In genomic region chr7:92447239-92448184, GRCh38 we compare ENCODE assay signal across 1 cellular context.
TF ChIP-seq lines count a peak whose summit lies in the region.

A gene with protein sequence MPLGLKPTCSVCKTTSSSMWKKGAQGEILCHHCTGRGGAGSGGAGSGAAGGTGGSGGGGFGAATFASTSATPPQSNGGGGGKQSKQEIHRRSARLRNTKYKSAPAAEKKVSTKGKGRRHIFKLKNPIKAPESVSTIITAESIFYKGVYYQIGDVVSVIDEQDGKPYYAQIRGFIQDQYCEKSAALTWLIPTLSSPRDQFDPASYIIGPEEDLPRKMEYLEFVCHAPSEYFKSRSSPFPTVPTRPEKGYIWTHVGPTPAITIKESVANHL (plus strand): TSS chr7:92447482. CDS start chr7:92447730, 248 bp downstream.

TF ChIP-seq in HepG2, 621 proteins besides CTCF, POLR2A, EP300 and RAD21 (continued from another document and continues in another):
- TF ChIP-seq, protein P1, sequence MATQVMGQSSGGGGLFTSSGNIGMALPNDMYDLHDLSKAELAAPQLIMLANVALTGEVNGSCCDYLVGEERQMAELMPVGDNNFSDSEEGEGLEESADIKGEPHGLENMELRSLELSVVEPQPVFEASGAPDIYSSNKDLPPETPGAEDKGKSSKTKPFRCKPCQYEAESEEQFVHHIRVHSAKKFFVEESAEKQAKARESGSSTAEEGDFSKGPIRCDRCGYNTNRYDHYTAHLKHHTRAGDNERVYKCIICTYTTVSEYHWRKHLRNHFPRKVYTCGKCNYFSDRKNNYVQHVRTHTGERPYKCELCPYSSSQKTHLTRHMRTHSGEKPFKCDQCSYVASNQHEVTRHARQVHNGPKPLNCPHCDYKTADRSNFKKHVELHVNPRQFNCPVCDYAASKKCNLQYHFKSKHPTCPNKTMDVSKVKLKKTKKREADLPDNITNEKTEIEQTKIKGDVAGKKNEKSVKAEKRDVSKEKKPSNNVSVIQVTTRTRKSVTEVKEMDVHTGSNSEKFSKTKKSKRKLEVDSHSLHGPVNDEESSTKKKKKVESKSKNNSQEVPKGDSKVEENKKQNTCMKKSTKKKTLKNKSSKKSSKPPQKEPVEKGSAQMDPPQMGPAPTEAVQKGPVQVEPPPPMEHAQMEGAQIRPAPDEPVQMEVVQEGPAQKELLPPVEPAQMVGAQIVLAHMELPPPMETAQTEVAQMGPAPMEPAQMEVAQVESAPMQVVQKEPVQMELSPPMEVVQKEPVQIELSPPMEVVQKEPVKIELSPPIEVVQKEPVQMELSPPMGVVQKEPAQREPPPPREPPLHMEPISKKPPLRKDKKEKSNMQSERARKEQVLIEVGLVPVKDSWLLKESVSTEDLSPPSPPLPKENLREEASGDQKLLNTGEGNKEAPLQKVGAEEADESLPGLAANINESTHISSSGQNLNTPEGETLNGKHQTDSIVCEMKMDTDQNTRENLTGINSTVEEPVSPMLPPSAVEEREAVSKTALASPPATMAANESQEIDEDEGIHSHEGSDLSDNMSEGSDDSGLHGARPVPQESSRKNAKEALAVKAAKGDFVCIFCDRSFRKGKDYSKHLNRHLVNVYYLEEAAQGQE (IDR thresholded peaks at IDR 0.05; ENCODE audit: borderline replicate concordance in 1 of 2, low read depth in 1 of 2, low read length in 2 of 2) = peak in 1 of 2 experiments; percentile 37; a peak in 1 of 4 replicates
- TF ChIP-seq ZSCAN25 (CRISPR knock-in tag; IDR thresholded peaks at IDR 0.05) = 0 out of 2 replicates have a peak, but pooled peaks have one; percentile 37
- 0 out of 2 replicates have a peak, but pooled peaks have one; percentile 32 for TF ChIP-seq PAXIP1 (CRISPR knock-in tag; conservative IDR thresholded peaks at IDR 0.05)
- TF ChIP-seq SOX13 (IDR thresholded peaks at IDR 0.05) = no peak
- no peak; a peak in 1 of 4 replicates for TF ChIP-seq SOX13 (CRISPR knock-in tag; conservative IDR thresholded peaks at IDR 0.05 in 1 of 2, IDR thresholded peaks at IDR 0.05 in 1 of 2)
- TF ChIP-seq NBN (conservative IDR thresholded peaks at IDR 0.05) = no peak
- TF ChIP-seq ETV5 (CRISPR knock-in tag; IDR thresholded peaks at IDR 0.05; ENCODE audit: borderline replicate concordance) = peak; percentile 92
- TF ChIP-seq, protein P2, sequence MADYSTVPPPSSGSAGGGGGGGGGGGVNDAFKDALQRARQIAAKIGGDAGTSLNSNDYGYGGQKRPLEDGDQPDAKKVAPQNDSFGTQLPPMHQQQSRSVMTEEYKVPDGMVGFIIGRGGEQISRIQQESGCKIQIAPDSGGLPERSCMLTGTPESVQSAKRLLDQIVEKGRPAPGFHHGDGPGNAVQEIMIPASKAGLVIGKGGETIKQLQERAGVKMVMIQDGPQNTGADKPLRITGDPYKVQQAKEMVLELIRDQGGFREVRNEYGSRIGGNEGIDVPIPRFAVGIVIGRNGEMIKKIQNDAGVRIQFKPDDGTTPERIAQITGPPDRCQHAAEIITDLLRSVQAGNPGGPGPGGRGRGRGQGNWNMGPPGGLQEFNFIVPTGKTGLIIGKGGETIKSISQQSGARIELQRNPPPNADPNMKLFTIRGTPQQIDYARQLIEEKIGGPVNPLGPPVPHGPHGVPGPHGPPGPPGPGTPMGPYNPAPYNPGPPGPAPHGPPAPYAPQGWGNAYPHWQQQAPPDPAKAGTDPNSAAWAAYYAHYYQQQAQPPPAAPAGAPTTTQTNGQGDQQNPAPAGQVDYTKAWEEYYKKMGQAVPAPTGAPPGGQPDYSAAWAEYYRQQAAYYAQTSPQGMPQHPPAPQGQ (CRISPR knock-in tag; IDR thresholded peaks at IDR 0.05; ENCODE audit: borderline replicate concordance) = no peak
- TF ChIP-seq ZNF777 (CRISPR knock-in tag; IDR thresholded peaks at IDR 0.05) = peak; percentile 34; the same call in 1 of the 2 replicates
- TF ChIP-seq, protein P3, sequence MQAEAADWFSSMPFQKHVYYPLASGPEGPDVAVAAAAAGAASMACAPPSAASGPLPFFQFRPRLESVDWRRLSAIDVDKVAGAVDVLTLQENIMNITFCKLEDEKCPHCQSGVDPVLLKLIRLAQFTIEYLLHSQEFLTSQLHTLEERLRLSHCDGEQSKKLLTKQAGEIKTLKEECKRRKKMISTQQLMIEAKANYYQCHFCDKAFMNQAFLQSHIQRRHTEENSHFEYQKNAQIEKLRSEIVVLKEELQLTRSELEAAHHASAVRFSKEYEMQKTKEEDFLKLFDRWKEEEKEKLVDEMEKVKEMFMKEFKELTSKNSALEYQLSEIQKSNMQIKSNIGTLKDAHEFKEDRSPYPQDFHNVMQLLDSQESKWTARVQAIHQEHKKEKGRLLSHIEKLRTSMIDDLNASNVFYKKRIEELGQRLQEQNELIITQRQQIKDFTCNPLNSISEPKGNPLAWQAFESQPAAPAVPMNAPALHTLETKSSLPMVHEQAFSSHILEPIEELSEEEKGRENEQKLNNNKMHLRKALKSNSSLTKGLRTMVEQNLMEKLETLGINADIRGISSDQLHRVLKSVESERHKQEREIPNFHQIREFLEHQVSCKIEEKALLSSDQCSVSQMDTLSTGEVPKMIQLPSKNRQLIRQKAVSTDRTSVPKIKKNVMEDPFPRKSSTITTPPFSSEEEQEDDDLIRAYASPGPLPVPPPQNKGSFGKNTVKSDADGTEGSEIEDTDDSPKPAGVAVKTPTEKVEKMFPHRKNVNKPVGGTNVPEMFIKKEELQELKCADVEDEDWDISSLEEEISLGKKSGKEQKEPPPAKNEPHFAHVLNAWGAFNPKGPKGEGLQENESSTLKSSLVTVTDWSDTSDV (CRISPR knock-in tag; IDR thresholded peaks at IDR 0.05) = peak; percentile 30; the same call in 1 of the 2 replicates
- peak; percentile 45; the same call in 1 of the 2 replicates for TF ChIP-seq ZNF180 (CRISPR knock-in tag; IDR thresholded peaks at IDR 0.05; ENCODE audit: borderline replicate concordance, low read depth)
- TF ChIP-seq ZNF121 (CRISPR knock-in tag; IDR thresholded peaks at IDR 0.05) = peak; percentile 39; the same call in 1 of the 2 replicates
- TF ChIP-seq STAT5B (CRISPR knock-in tag; IDR thresholded peaks at IDR 0.05) = no peak
- TF ChIP-seq SIN3A (IDR thresholded peaks at IDR 0.05; ENCODE audit: borderline replicate concordance, low read depth, low read length) = peak; percentile 74; the same call in 1 of the 2 replicates
- 0 out of 2 replicates have a peak, but pooled peaks have one; percentile 41 for TF ChIP-seq MEIS1 (CRISPR knock-in tag; IDR thresholded peaks at IDR 0.05; ENCODE audit: borderline replicate concordance)
- no peak for TF ChIP-seq GPN1 (CRISPR knock-in tag; IDR thresholded peaks at IDR 0.05; ENCODE audit: borderline replicate concordance)
- TF ChIP-seq YEATS4 (CRISPR knock-in tag; IDR thresholded peaks at IDR 0.05; ENCODE audit: borderline replicate concordance) = peak; percentile 72
- TF ChIP-seq ZNF10 (CRISPR knock-in tag; IDR thresholded peaks at IDR 0.05; ENCODE audit: borderline replicate concordance, low read depth) = no peak
- TF ChIP-seq SMC3 (IDR thresholded peaks at IDR 0.05; ENCODE audit: low read length) = peak; percentile 54; the same call in 1 of the 2 replicates
- no peak for TF ChIP-seq NFIC (IDR thresholded peaks at IDR 0.05; ENCODE audit: low read length)
- TF ChIP-seq MEIS2 (CRISPR knock-in tag; IDR thresholded peaks at IDR 0.05) = 0 out of 2 replicates have a peak, but pooled peaks have one; percentile 38
- peak; percentile 68; the same call in 1 of the 2 replicates for TF ChIP-seq ARID3A (IDR thresholded peaks at IDR 0.05; ENCODE audit: low read depth, low read length)
- TF ChIP-seq, protein P4, sequence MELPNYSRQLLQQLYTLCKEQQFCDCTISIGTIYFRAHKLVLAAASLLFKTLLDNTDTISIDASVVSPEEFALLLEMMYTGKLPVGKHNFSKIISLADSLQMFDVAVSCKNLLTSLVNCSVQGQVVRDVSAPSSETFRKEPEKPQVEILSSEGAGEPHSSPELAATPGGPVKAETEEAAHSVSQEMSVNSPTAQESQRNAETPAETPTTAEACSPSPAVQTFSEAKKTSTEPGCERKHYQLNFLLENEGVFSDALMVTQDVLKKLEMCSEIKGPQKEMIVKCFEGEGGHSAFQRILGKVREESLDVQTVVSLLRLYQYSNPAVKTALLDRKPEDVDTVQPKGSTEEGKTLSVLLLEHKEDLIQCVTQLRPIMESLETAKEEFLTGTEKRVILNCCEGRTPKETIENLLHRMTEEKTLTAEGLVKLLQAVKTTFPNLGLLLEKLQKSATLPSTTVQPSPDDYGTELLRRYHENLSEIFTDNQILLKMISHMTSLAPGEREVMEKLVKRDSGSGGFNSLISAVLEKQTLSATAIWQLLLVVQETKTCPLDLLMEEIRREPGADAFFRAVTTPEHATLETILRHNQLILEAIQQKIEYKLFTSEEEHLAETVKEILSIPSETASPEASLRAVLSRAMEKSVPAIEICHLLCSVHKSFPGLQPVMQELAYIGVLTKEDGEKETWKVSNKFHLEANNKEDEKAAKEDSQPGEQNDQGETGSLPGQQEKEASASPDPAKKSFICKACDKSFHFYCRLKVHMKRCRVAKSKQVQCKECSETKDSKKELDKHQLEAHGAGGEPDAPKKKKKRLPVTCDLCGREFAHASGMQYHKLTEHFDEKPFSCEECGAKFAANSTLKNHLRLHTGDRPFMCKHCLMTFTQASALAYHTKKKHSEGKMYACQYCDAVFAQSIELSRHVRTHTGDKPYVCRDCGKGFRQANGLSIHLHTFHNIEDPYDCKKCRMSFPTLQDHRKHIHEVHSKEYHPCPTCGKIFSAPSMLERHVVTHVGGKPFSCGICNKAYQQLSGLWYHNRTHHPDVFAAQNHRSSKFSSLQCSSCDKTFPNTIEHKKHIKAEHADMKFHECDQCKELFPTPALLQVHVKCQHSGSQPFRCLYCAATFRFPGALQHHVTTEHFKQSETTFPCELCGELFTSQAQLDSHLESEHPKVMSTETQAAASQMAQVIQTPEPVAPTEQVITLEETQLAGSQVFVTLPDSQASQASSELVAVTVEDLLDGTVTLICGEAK (IDR thresholded peaks at IDR 0.05) = peak; percentile 80
- TF ChIP-seq, protein P4 (CRISPR knock-in tag; IDR thresholded peaks at IDR 0.05) = peak; percentile 81
